In the genomic region with DNA sequence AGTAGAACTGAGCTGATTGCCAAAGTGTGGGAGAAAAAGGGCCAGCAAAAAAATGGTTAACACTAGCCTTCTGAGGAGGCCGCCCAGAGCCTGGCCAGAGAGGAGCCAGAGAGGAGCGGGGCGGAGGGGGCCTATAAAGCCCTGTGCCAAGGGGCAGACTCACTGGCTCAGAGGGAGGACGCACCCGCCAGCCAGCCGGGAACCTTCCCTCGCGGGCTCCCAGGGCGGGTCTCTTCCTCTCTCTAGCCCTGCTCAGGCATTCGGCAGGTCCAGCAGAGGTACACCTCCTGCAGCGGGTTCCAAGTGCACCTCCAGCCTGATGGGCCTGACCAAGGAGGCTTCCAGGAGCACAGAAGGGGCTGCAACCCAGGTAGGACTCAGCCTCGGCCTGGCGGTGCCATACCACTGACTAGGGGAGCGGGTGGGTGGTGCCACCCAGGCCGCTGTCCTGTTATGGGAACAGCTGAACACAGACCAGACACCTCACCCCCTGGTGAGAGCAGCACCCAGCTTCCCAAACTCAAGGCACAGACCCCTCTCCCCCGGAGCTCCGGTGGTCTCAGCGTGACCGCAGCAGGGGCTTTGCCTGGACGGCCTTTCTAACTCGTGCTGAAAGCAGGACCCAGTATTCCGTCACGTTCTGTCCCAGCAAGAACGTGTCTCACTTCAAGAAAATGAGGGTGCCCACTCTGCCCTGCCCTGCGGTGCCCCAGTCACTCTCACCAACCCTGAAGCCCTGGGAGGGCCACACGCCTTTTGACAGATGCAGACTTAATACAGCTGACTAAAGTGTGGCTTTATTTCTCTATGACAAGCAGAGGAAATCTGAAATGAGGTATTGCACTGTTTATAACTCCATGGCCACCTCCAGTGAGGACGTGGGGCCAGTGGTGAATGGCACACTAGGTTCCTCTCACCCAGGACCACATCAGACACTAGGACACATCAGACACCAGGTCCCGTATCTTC, we compare ENCODE assay signal across 8 cellular contexts. TPM values are rescaled to one million over a fixed set of nuclear protein-coding genes. Genes with fewer than 3 reads are reported as not detected.
DNase-seq lines count a peak whose midpoint lies in the region; ATAC-seq and TF ChIP-seq lines count a peak whose summit lies in the region.

A gene (plus strand): TSS at position 162 of the 969 bp plus-strand sequence. CDS start 3,616 bp downstream, outside the sequence.

- H4K20me1 ChIP-seq in OCI-LY1 (ENCODE audit: insufficient read depth, low read length) = no peaks in the 10 kb centered on the region

- H3K36me3 ChIP-seq in OCI-LY1 (ENCODE audit: insufficient read depth, low read length) (peaks cover 6% of the 10 kb centered on the region), lung (ENCODE audit: control insufficient read depth in 2 of 2, insufficient read depth in 2 of 2, low read length in 2 of 2) (peaks cover 0 to 13% of the 10 kb centered on the region in 2 donors), urinary bladder (ENCODE audit: insufficient read depth) (no peaks in the 10 kb centered on the region)

- ATAC-seq in lung (ENCODE audit: insufficient read depth, low FRiP score) = no peak
- no peak for ATAC-seq in HG02623 (IDR thresholded peaks at IDR 0.05; ENCODE audit: unreplicated experiment)

- no peak within 1 kb of the TSS for H2AFZ ChIP-seq in OCI-LY1 (ENCODE audit: low read length)

- DNase-seq in G401 (ENCODE audit: low spot score) = peak; percentile 64
- DNase-seq in lung (ENCODE audit: low spot score) = peak; percentile 56
- DNase-seq in NCI-H1417 (lab: John Stamatoyannopoulos, UW) = no peak
- DNase-seq in putamen (ENCODE audit: low spot score) = no peak

- H3K9me3 ChIP-seq in OCI-LY1 (ENCODE audit: low read length) (no peaks in the 10 kb centered on the region), lung (ENCODE audit: control insufficient read depth in 2 of 2, insufficient read depth in 1 of 2, low read length in 1 of 2) (peaks cover 0 to 1% of the 10 kb centered on the region in 2 donors)

- H3K4me1 ChIP-seq in OCI-LY1 (ENCODE audit: insufficient read depth, low read length, severe bottlenecking) = peaks cover 15% of the 10 kb centered on the region
- peaks cover 5 to 13% of the 10 kb centered on the region in 2 donors for H3K4me1 ChIP-seq in lung (ENCODE audit: control insufficient read depth in 2 of 2, insufficient read depth in 2 of 2, low read length in 2 of 2)
- H3K4me1 ChIP-seq in urinary bladder (ENCODE audit: insufficient read depth) = peaks cover 3% of the 10 kb centered on the region

- H3K36me3 Mint-ChIP-seq in dendritic cell treated with granulocyte-macrophage colony-stimulating factor and Interleukin-4, amounts not matched to agents 40 ng/mL and 50 ng/mL, for 4 days (ENCODE audit: low read depth) = no peaks in the 10 kb centered on the region

- H3K27me3 ChIP-seq in OCI-LY1 (ENCODE audit: insufficient read depth, low read length) (0 out of 2 replicates have a peak, but pooled peaks cover 11% of the 10 kb centered on the region), lung (ENCODE audit: control insufficient read depth, insufficient read depth) (no peaks in the 10 kb centered on the region)

- in situ Hi-C loops in G401 (cut with HindIII; ENCODE audit: low sequenced_read_pairs) = no loop called here

- no peak within 1 kb of the TSS for H3K27ac Mint-ChIP-seq in dendritic cell treated with granulocyte-macrophage colony-stimulating factor and Interleukin-4, amounts not matched to agents 40 ng/mL and 50 ng/mL, for 4 days

- no peaks in the 10 kb centered on the region for H3K9me2 ChIP-seq in OCI-LY1 (ENCODE audit: low read depth, low read length)

- H3K27ac ChIP-seq in OCI-LY1 (ENCODE audit: low read depth, low read length, poor library complexity, severe bottlenecking) (no peak within 1 kb of the TSS), lung (ENCODE audit: low read depth in 1 of 2, low read length in 1 of 2) (peak within 1 kb of the TSS in 1 of 2 donors; percentile 32), urinary bladder (ENCODE audit: low read depth) (no peak within 1 kb of the TSS)

- H3K79me2 ChIP-seq in OCI-LY1 (ENCODE audit: insufficient read depth, low read length) = no peaks in the 10 kb centered on the region

- peak within 1 kb of the TSS; percentile 71 for H3K4me2 ChIP-seq in OCI-LY1 (ENCODE audit: low read length)

- peaks cover 5% of the 10 kb centered on the region for H3K27me3 Mint-ChIP-seq in dendritic cell treated with granulocyte-macrophage colony-stimulating factor and Interleukin-4, amounts not matched to agents 40 ng/mL and 50 ng/mL, for 4 days

- H3K4me1 Mint-ChIP-seq in dendritic cell treated with granulocyte-macrophage colony-stimulating factor and Interleukin-4, amounts not matched to agents 40 ng/mL and 50 ng/mL, for 4 days (ENCODE audit: low read depth) = peaks cover 32% of the 10 kb centered on the region

- no peaks in the 10 kb centered on the region for H3F3A ChIP-seq in OCI-LY1 (ENCODE audit: insufficient read depth, low read length)

- H3K9ac ChIP-seq in OCI-LY1 (ENCODE audit: low read length) = no peak within 1 kb of the TSS; the same call in 1 of the 2 replicates

- H3K4me3 ChIP-seq in OCI-LY1 (ENCODE audit: low read depth, low read length, poor library complexity, severe bottlenecking) = peak within 1 kb of the TSS; percentile 51
- H3K4me3 ChIP-seq in lung = peak within 1 kb of the TSS; percentile 12
- H3K4me3 ChIP-seq in urinary bladder (ENCODE audit: low read depth, low read length) = peak within 1 kb of the TSS; percentile 40

- H3K9me3 Mint-ChIP-seq in dendritic cell treated with granulocyte-macrophage colony-stimulating factor and Interleukin-4, amounts not matched to agents 40 ng/mL and 50 ng/mL, for 4 days = no peaks in the 10 kb centered on the region

- intact Hi-C loops in dendritic cell treated with granulocyte-macrophage colony-stimulating factor and Interleukin-4, amounts not matched to agents 40 ng/mL and 50 ng/mL, for 4 days (cut with micrococcal nuclease) = loop anchor here (2.0 kb wide), 1 partner anchor 57 kb away; no protein-coding TSS in a partner anchor

- peak within 1 kb of the TSS; percentile 66 for H3K4me3 Mint-ChIP-seq in dendritic cell treated with granulocyte-macrophage colony-stimulating factor and Interleukin-4, amounts not matched to agents 40 ng/mL and 50 ng/mL, for 4 days

- TF ChIP-seq CTCF in OCI-LY1 (IDR thresholded peaks at IDR 0.05; ENCODE audit: low read length) (no peak), lung (IDR thresholded peaks at IDR 0.05; ENCODE audit: control extremely low read depth, extremely low read depth) (no peak)

- WGBS in lung, 2 donors = 44 to 67% methylated on average over 27 to 28 of the region's 28 CpGs
- 28% methylated on average over 28 of the region's 28 CpGs for WGBS in urinary bladder

RNA-seq across cellular contexts. Expression of the gene that starts here (rescaled TPM):
- 1.4 and 3.5 TPM in 2 replicates for total RNA-seq in G401 (2014; rRNA removed; shearing (Covaris generic))
- total RNA-seq in lung (1 to 10 TPM; 5.9 to 7.7 TPM), urinary bladder (1.9 TPM)
- polyA plus RNA-seq in lung (1 to 10 TPM; 3.7 to 6.7 TPM), urinary bladder (12.7 TPM)

Comparison
In these comparisons a context has a peak if more than half of its experiments do, and no peak if none do; other contexts are left out.
1. DNase-seq: peak in G401 (single experiment) and lung (single experiment); none in NCI-H1417 (0 of 3) and putamen (single experiment).
2. Peak in every context shown above with its lines, with median percentiles within 50 percentile points of each other: H3K4me3 ChIP-seq.